ENCODE assay signal across 11 cellular contexts in the genomic region with DNA sequence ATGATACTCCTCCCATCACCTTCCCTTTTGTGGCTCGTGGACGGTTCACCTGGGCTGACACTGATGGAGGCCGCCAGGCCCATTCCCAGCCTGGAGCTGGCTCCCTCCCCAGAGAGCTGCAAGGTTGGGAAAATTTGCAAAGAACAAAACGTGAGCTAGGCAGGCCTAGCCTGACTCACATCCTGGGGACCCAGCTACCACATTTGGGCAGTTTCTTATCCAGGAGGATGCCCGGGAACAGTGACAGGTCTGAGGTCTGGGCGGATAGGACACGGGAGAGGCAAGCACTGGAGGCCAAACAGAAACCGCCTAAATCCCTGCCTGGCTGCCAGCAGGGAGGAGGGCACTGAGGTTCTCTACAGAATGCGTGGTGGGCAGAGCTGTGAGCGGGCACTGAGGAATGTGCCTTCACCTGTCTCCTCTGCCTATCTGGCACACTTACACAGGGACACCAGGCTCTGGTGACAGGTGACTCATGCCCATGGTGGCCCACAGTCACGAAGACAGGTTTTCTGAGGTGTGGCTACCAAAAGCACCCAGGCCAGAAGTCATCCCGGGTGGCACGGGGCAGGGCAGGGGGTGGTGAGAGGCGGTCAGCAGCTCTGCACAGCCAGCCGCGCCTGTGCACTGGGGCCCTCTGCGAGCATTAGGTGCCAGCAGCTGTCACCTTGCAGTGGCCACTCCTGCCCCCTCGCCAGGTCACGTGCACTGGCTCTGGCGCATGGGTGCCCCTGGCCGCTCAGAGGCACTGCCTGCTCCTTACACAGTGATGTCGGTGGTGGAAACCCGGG. TPM values are rescaled to one million over a fixed set of nuclear protein-coding genes. Genes with fewer than 3 reads are reported as not detected.
DNase-seq lines count a peak whose midpoint lies in the region; FAIRE-seq and TF ChIP-seq lines count a peak whose summit lies in the region.
"Had no signal": no experiment of that assay in that cellular context is flagged by ENCODE, and none has a peak within 500 bp of the region (broad histone marks: within the 10 kb centered on the region; RNA-seq: fewer than 3 reads in every experiment).

No MANE protein-coding gene starts in this region.

- H2AFZ ChIP-seq in H1 (ENCODE audit: low read length) = no peak overlapping the region

- 0 out of 2 replicates have a peak overlapping the region, but pooled peaks have one; percentile 6 for H2AK5ac ChIP-seq in H1 (ENCODE audit: low read depth, low read length)

- H3K9me2 ChIP-seq in DOHH2 (replicated peaks; ENCODE audit: control insufficient read depth, low read length) = no peaks in the 10 kb centered on the region

- 86% methylated on average over 22 of the region's 23 CpGs; no CpG with 5 or more reads in 1 of the 2 experiments for WGBS in H1 (ENCODE audit: extremely low coverage in 1 of 2, insufficient coverage in 1 of 2, insufficient read length in 1 of 2, insufficient replicate concordance in 2 of 2, low coverage in 1 of 2, low lambda C conversion rate in 2 of 2, missing lambda C conversion rate in 1 of 2), 2 experiments

- H3K27ac ChIP-seq in DOHH2 (ENCODE audit: low read depth, low read length) (no peak overlapping the region), H1 (ENCODE audit: low read depth, low read length) (no peak overlapping the region)

- H3K23ac ChIP-seq in H1 (ENCODE audit: insufficient read length) = no peak overlapping the region

- H3K14ac ChIP-seq in H1 (ENCODE audit: insufficient read length) = no peak overlapping the region

- TF ChIP-seq EP300 in H1 (IDR thresholded peaks at IDR 0.05; ENCODE audit: borderline replicate concordance in 1 of 2, low read depth in 2 of 2, low read length in 2 of 2) = no peak

- CTCF ChIA-PET in H1 (lab: Charles Lee; ENCODE audit: partially characterized antibody) = interaction anchor here (0.7 to 6.3 kb wide), 11 partner anchors 7 to 123 kb away, joined by 3 to 72 read pairs (median 6); a partner anchor contains a TSS

- H3K9ac ChIP-seq in H1 (replicated peaks in 1 of 4; ENCODE audit: extremely low read depth in 1 of 4, low read depth in 3 of 4, low read length in 3 of 4) = no peak overlapping the region; a peak in 1 of 7 replicates

- H3K79me1 ChIP-seq in H1 (ENCODE audit: low read depth, low read length) = peaks cover 12% of the 10 kb centered on the region

- peak overlapping the region; percentile 80; the same call in 1 of the 2 replicates for H4K8ac ChIP-seq in H1 (ENCODE audit: extremely low read depth, insufficient read depth, low read length)

- H3K27me3 Mint-ChIP-seq in progenitor cell of endocrine pancreas = no peaks in the 10 kb centered on the region

- TF ChIP-seq CTCF in DOHH2 (IDR thresholded peaks at IDR 0.05; ENCODE audit: low read depth, low read length, poor library complexity, severe bottlenecking) (no peak), H1 (IDR thresholded peaks at IDR 0.05; ENCODE audit: control extremely low read depth in 1 of 3, insufficient read depth in 1 of 3, low read depth in 1 of 3, low read length in 3 of 3) (no peak), progenitor cell of endocrine pancreas (IDR thresholded peaks at IDR 0.05; ENCODE audit: unreplicated experiment) (no peak)

- H3K4ac ChIP-seq in H1 (replicated peaks; ENCODE audit: insufficient read length, low read depth, low read length) = no peak overlapping the region

- H3K4me2 ChIP-seq in DOHH2 (ENCODE audit: low read length) (peak overlapping the region; percentile 67), H1 (ENCODE audit: insufficient read depth in 1 of 2, low read depth in 2 of 2, low read length in 2 of 2) (no peak overlapping the region; a peak in 1 of 4 replicates)

- H3K23me2 ChIP-seq in H1 (ENCODE audit: low read depth, low read length) = no peaks in the 10 kb centered on the region

- H3K4me1 ChIP-seq in DOHH2 (ENCODE audit: control insufficient read depth, low read length) (peaks cover 72% of the 10 kb centered on the region), H1 (replicated peaks in 1 of 4; ENCODE audit: control insufficient read depth in 3 of 4, insufficient read depth in 4 of 4, low read length in 3 of 4) (peaks cover 5 to 43% (median 35%) of the 10 kb centered on the region in 4 experiments)

- TF ChIP-seq RAD21 in H1 (IDR thresholded peaks at IDR 0.05 in 1 of 2, conservative IDR thresholded peaks at IDR 0.05 in 1 of 2; ENCODE audit: low read depth in 2 of 2, low read length in 2 of 2) = no peak

- TF ChIP-seq POLR2A in H1 (IDR thresholded peaks at IDR 0.05; ENCODE audit: control extremely low read depth in 1 of 2, low read depth in 2 of 2, low read length in 2 of 2) (no peak), GM12891 (IDR thresholded peaks at IDR 0.05; ENCODE audit: low read depth, low read length) (no peak)

- H3K36me3 ChIP-seq in DOHH2 (ENCODE audit: control insufficient read depth, low read length) (peaks cover 2% of the 10 kb centered on the region; the same call in 1 of the 2 replicates), MG63 (no peaks in the 10 kb centered on the region), H1 (ENCODE audit: control insufficient read depth in 2 of 4, insufficient read depth in 4 of 4, low read length in 3 of 4) (no peaks in the 10 kb centered on the region)

- H3K9me3 ChIP-seq in DOHH2 (ENCODE audit: control insufficient read depth, insufficient read depth, low read length) (no peaks in the 10 kb centered on the region), MG63 (no peaks in the 10 kb centered on the region), H1 (ENCODE audit: insufficient read depth in 2 of 2, low read depth in 1 of 2, low read length in 1 of 2) (no peaks in the 10 kb centered on the region)

- H3K56ac ChIP-seq in H1 (replicated peaks; ENCODE audit: insufficient read length, low read depth, low read length) = no peak overlapping the region

- peaks cover 22% of the 10 kb centered on the region for H3K4me1 Mint-ChIP-seq in progenitor cell of endocrine pancreas (ENCODE audit: low read depth)

- no peak overlapping the region for H4K5ac ChIP-seq in H1 (ENCODE audit: insufficient read length, low read depth, low read length)

- no peak overlapping the region for H2BK12ac ChIP-seq in H1 (ENCODE audit: low read depth, low read length)

- H2BK120ac ChIP-seq in H1 (replicated peaks; ENCODE audit: low read depth, low read length) = no peak overlapping the region

- peaks cover 92% of the 10 kb centered on the region for H3K79me2 ChIP-seq in DOHH2 (ENCODE audit: control insufficient read depth, low read length)
- peaks cover 0 to 43% of the 10 kb centered on the region in 2 experiments; a peak in 1 of 4 replicates for H3K79me2 ChIP-seq in H1 (ENCODE audit: control insufficient read depth in 1 of 2, insufficient read depth in 2 of 2, low read length in 2 of 2)

- H2BK5ac ChIP-seq in H1 (ENCODE audit: low read depth, low read length) = no peak overlapping the region

- FAIRE-seq in H1 (lab: Jason Lieb, UNC) (no peak), GM12891 (lab: Jason Lieb, UNC) (no peak)

- H2BK20ac ChIP-seq in H1 (ENCODE audit: low read length) = no peak overlapping the region

- POLR2A ChIA-PET in H1 (lab: Charles Lee; ENCODE audit: partially characterized antibody) = interaction anchor here (0.7 to 5.8 kb wide), 13 partner anchors 9 to 49 kb away, joined by 3 to 63 read pairs (median 4); a partner anchor contains a TSS

- H4K91ac ChIP-seq in H1 (replicated peaks; ENCODE audit: insufficient read length, low read length) = peak overlapping the region; percentile 34

- peak; percentile 63 for DNase-seq in MG63
- no peak for DNase-seq in H1 (ENCODE audit: low read depth in 1 of 2, low spot score in 2 of 2)
- DNase-seq in progenitor cell of endocrine pancreas (ENCODE audit: low spot score, unreplicated experiment) = no peak
- DNase-seq in GM12891 (ENCODE audit: insufficient read length, low spot score) = no peak
- DNase-seq in 8988T = no peak
- DNase-seq in nucleus accumbens (lab: John Stamatoyannopoulos, UW) = no peak
- DNase-seq in AG08395 (ENCODE audit: low spot score) = no peak
- DNase-seq: GOT3; NK-92 treated with Interleukin-12 subunit alpha and Interleukin-12 subunit beta, amount 100 ng/mL, for 24 hours; stimulated activated CD4-positive, alpha-beta T cell treated with anti-CD3 and anti-CD28 coated beads, Interleukin-4, amount 100 ng/mL, for 4 hours had no signal

- H3K27me3 ChIP-seq in DOHH2 (ENCODE audit: control insufficient read depth, low read length) = no peaks in the 10 kb centered on the region
- no peaks in the 10 kb centered on the region for H3K27me3 ChIP-seq in MG63
- no peaks in the 10 kb centered on the region for H3K27me3 ChIP-seq in H1 (replicated peaks in 1 of 4; ENCODE audit: control insufficient read depth in 3 of 4, extremely low read depth in 1 of 4, insufficient read depth in 3 of 4, low read length in 3 of 4)

- peaks cover 2% of the 10 kb centered on the region for H3K36me3 Mint-ChIP-seq in progenitor cell of endocrine pancreas (ENCODE audit: insufficient read depth)

- H3K4me3 ChIP-seq in DOHH2 (ENCODE audit: low read length) = no peak overlapping the region
- H3K4me3 ChIP-seq in MG63 = no peak overlapping the region
- no peak overlapping the region for H3K4me3 ChIP-seq in H1 (ENCODE audit: extremely low read depth in 1 of 4, insufficient read depth in 2 of 4, low read depth in 3 of 4, low read length in 4 of 4)

- H2BK15ac ChIP-seq in H1 (ENCODE audit: low read length) = no peak overlapping the region

- H3K27ac Mint-ChIP-seq in progenitor cell of endocrine pancreas = peak overlapping the region; percentile 43

- H4K20me1 ChIP-seq in DOHH2 (ENCODE audit: control insufficient read depth, insufficient read depth, low read depth, low read length) (peaks cover 37% of the 10 kb centered on the region), H1 (replicated peaks in 1 of 2; ENCODE audit: control insufficient read depth in 1 of 2, insufficient read depth in 2 of 2, low read length in 2 of 2) (peaks cover 15 to 42% of the 10 kb centered on the region in 2 experiments)

- H3F3A ChIP-seq in DOHH2 (ENCODE audit: control insufficient read depth, insufficient read depth) = peaks cover 7% of the 10 kb centered on the region

- peak overlapping the region; percentile 31 for H3K4me3 Mint-ChIP-seq in progenitor cell of endocrine pancreas (ENCODE audit: low read depth)

- H3K18ac ChIP-seq in H1 (ENCODE audit: extremely low read depth, low read length) = no peak overlapping the region

- no peaks in the 10 kb centered on the region for H3K9me3 Mint-ChIP-seq in progenitor cell of endocrine pancreas (ENCODE audit: low read depth)

RNA-seq across cellular contexts. Expression of a gene that starts 23.2 kb away (rescaled TPM):
- total RNA-seq in MG63 (2014; rRNA removed; shearing (Covaris generic); ENCODE audit: low replicate concordance) = 50.5 and 76.0 TPM in 2 replicates
- total RNA-seq in H1 (2021; fragmentation: NEBNext Ultra II Directional; extraction: Animal tissue kit (Norgen Biotek cat#: 25700)) = 102 TPM in 2 replicates
- 81.5 and 120 TPM in 2 replicates for polyA plus RNA-seq in H1 (2011; rRNA removed)
- 72.0 TPM for polyA plus RNA-seq in H1 (2011; cell fraction: cytosol; rRNA removed)
- 90.4 TPM for polyA plus RNA-seq in H1 (2011; cell fraction: nucleus; rRNA removed)
- polyA plus RNA-seq in H1 (2012, experiment 1 of 2) = 57.4 to 81.4 TPM (median 79.5 TPM) in 4 replicates
- polyA plus RNA-seq in H1 (2012, experiment 2 of 2) = 84.4 TPM
- 86.5 TPM for polyA plus RNA-seq in H1 (2013, experiment 1 of 2)
- 87.7 TPM for polyA plus RNA-seq in H1 (2013, experiment 2 of 2)
- polyA minus RNA-seq in H1 (2011; rRNA and poly(A)+ RNA removed) = 18.0 and 18.8 TPM in 2 replicates
- 40.1 TPM for polyA minus RNA-seq in H1 (2011; cell fraction: cytosol; rRNA and poly(A)+ RNA removed)
- 27.2 TPM for polyA minus RNA-seq in H1 (2011; cell fraction: nucleus; rRNA and poly(A)+ RNA removed)
- 55.6 and 61.6 TPM in 2 replicates for total RNA-seq in progenitor cell of endocrine pancreas
- 25.7 TPM for polyA plus RNA-seq in GM12891 (2012; ENCODE audit: low read depth, missing spikeins)

RNA-seq across cellular contexts. Expression of a gene that starts 25.3 kb away (rescaled TPM):
- total RNA-seq in MG63 (2014; rRNA removed; shearing (Covaris generic); ENCODE audit: low replicate concordance) = 24.1 and 24.7 TPM in 2 replicates
- 146 and 147 TPM in 2 replicates for total RNA-seq in H1 (2021; fragmentation: NEBNext Ultra II Directional; extraction: Animal tissue kit (Norgen Biotek cat#: 25700))
- polyA plus RNA-seq in H1 (2011; rRNA removed) = 122 and 190 TPM in 2 replicates
- 126 TPM for polyA plus RNA-seq in H1 (2011; cell fraction: cytosol; rRNA removed)
- 306 TPM for polyA plus RNA-seq in H1 (2011; cell fraction: nucleus; rRNA removed)
- polyA plus RNA-seq in H1 (2012, experiment 1 of 2) = 88.0 to 134 TPM (median 124 TPM) in 4 replicates
- 49.9 TPM for polyA plus RNA-seq in H1 (2012, experiment 2 of 2)
- 98.3 TPM for polyA plus RNA-seq in H1 (2013, experiment 1 of 2)
- 96.0 TPM for polyA plus RNA-seq in H1 (2013, experiment 2 of 2)
- polyA minus RNA-seq in H1 (2011; rRNA and poly(A)+ RNA removed) = 58.2 and 63.1 TPM in 2 replicates
- polyA minus RNA-seq in H1 (2011; cell fraction: cytosol; rRNA and poly(A)+ RNA removed) = 94.8 TPM
- 110 TPM for polyA minus RNA-seq in H1 (2011; cell fraction: nucleus; rRNA and poly(A)+ RNA removed)
- 41.8 and 48.2 TPM in 2 replicates for total RNA-seq in progenitor cell of endocrine pancreas
- polyA plus RNA-seq in GM12891 (2012; ENCODE audit: low read depth, missing spikeins) = 21.8 TPM

RNA-seq across cellular contexts. Expression of a gene that starts 33.8 kb away (rescaled TPM):
- total RNA-seq in MG63 (2014; rRNA removed; shearing (Covaris generic); ENCODE audit: low replicate concordance) = 0.52 and 4.4 TPM in 2 replicates
- 24.2 and 27.7 TPM in 2 replicates for total RNA-seq in H1 (2021; fragmentation: NEBNext Ultra II Directional; extraction: Animal tissue kit (Norgen Biotek cat#: 25700))
- 22.9 and 31.6 TPM in 2 replicates for polyA plus RNA-seq in H1 (2011; rRNA removed)
- 25.7 TPM for polyA plus RNA-seq in H1 (2011; cell fraction: cytosol; rRNA removed)
- 32.1 TPM for polyA plus RNA-seq in H1 (2011; cell fraction: nucleus; rRNA removed)
- 15.1 to 38.3 TPM (median 35.6 TPM) in 4 replicates for polyA plus RNA-seq in H1 (2012, experiment 1 of 2)
- polyA plus RNA-seq in H1 (2012, experiment 2 of 2) = 21.6 TPM
- 15.0 TPM for polyA plus RNA-seq in H1 (2013, experiment 1 of 2)
- 12.4 TPM for polyA plus RNA-seq in H1 (2013, experiment 2 of 2)
- 10.8 and 12.6 TPM in 2 replicates for polyA minus RNA-seq in H1 (2011; rRNA and poly(A)+ RNA removed)
- polyA minus RNA-seq in H1 (2011; cell fraction: cytosol; rRNA and poly(A)+ RNA removed) = 13.0 TPM
- polyA minus RNA-seq in H1 (2011; cell fraction: nucleus; rRNA and poly(A)+ RNA removed) = 15.3 TPM
- total RNA-seq in progenitor cell of endocrine pancreas = 62.2 and 64.2 TPM in 2 replicates
- 14.6 TPM for polyA plus RNA-seq in GM12891 (2012; ENCODE audit: low read depth, missing spikeins)

RNA-seq across cellular contexts. Expression of a gene that starts 38.6 kb away (rescaled TPM):
- total RNA-seq in MG63 (2014; rRNA removed; shearing (Covaris generic); ENCODE audit: low replicate concordance) = not detected in 2 replicates
- total RNA-seq in H1 (2021; fragmentation: NEBNext Ultra II Directional; extraction: Animal tissue kit (Norgen Biotek cat#: 25700)) = 15.3 and 18.1 TPM in 2 replicates
- 33.6 and 37.3 TPM in 2 replicates for polyA plus RNA-seq in H1 (2011; rRNA removed)
- polyA plus RNA-seq in H1 (2011; cell fraction: cytosol; rRNA removed) = 39.4 TPM
- 33.5 TPM for polyA plus RNA-seq in H1 (2011; cell fraction: nucleus; rRNA removed)
- polyA plus RNA-seq in H1 (2012, experiment 1 of 2) = 21.5 to 32.2 TPM (median 25.1 TPM) in 4 replicates
- 30.2 TPM for polyA plus RNA-seq in H1 (2012, experiment 2 of 2)
- 18.5 TPM for polyA plus RNA-seq in H1 (2013, experiment 1 of 2)
- polyA plus RNA-seq in H1 (2013, experiment 2 of 2) = 19.0 TPM
- 11.4 and 11.9 TPM in 2 replicates for polyA minus RNA-seq in H1 (2011; rRNA and poly(A)+ RNA removed)
- polyA minus RNA-seq in H1 (2011; cell fraction: cytosol; rRNA and poly(A)+ RNA removed) = 12.0 TPM
- polyA minus RNA-seq in H1 (2011; cell fraction: nucleus; rRNA and poly(A)+ RNA removed) = 8.0 TPM
- 35.6 and 41.0 TPM in 2 replicates for total RNA-seq in progenitor cell of endocrine pancreas
- 6.7 TPM for polyA plus RNA-seq in GM12891 (2012; ENCODE audit: low read depth, missing spikeins)
